Comparison of ENCODE assay signal across 30 cellular contexts in genomic region chr7:54879776-54880175, GRCh38.
DNase-seq lines count a peak whose midpoint lies in the region; ATAC-seq, FAIRE-seq and TF ChIP-seq lines count a peak whose summit lies in the region.
"Had no signal": no experiment of that assay in that cellular context is flagged by ENCODE, and none has a peak within 500 bp of the region (broad histone marks: within the 10 kb centered on the region; RNA-seq: fewer than 3 reads in every experiment).

No MANE protein-coding gene starts in this region.

- FAIRE-seq in HepG2 (lab: Jason Lieb, UNC), result no peak
- FAIRE-seq: bronchial epithelial cell, GM12891, keratinocyte had no signal

- ATAC-seq in HepG2 (no peak), HG02571 (IDR thresholded peaks at IDR 0.05; ENCODE audit: unreplicated experiment) (no peak)
- ATAC-seq: naive thymus-derived CD4-positive, alpha-beta T cell; SK-N-SH treated with all-trans-retinoic acid at 6 μM for 48 hours had no signal

- no peaks in the 10 kb centered on the region for H3K9me3 Mint-ChIP-seq in Calu3 (ENCODE audit: low read depth, unreplicated experiment)
- H3K9me3 Mint-ChIP-seq: activated CD4-positive, alpha-beta T cell treated with anti-CD3 and anti-CD28 coated beads, Interleukin-2, amount 10 ng/mL, durations not matched to agents 24 days and 14 days; activated naive CD4-positive, alpha-beta T cell treated with anti-CD3 and anti-CD28 coated beads, Interleukin-2, amount 10 ng/mL, durations not matched to agents 7 days and 5 days; activated T-helper 1 cell treated with anti-CD3 and anti-CD28 coated beads, Interleukin-12 subunit alpha, Interleukin-12 subunit beta, Interleukin-2, Interleukin-4 antibody, amounts not matched to agents 30 ng/mL and 10 ng/mL and 1 ng/mL, durations not matched to agents 14 hours and 24 hours and 36 hours; naive thymus-derived CD4-positive, alpha-beta T cell; T-helper 2 cell treated with Interferon-gamma antibody and Interleukin-4, amounts not matched to agents 5 μg/mL and 100 μg/mL, for 36 hours had no signal

- H3K36me3 Mint-ChIP-seq in Calu3 (ENCODE audit: insufficient read depth, unreplicated experiment), result peaks cover 9% of the 10 kb centered on the region
- H3K36me3 Mint-ChIP-seq: activated naive CD4-positive, alpha-beta T cell treated with anti-CD3 and anti-CD28 coated beads, Interleukin-2, amount 10 ng/mL, durations not matched to agents 7 days and 5 days; naive thymus-derived CD4-positive, alpha-beta T cell had no signal

- no peaks in the 10 kb centered on the region for H3K27me3 Mint-ChIP-seq in Calu3 (ENCODE audit: unreplicated experiment)
- H3K27me3 Mint-ChIP-seq: activated CD4-positive, alpha-beta T cell treated with anti-CD3 and anti-CD28 coated beads, Interleukin-2, amount 10 ng/mL, durations not matched to agents 24 days and 14 days; activated naive CD4-positive, alpha-beta T cell treated with anti-CD3 and anti-CD28 coated beads, Interleukin-2, amount 10 ng/mL, durations not matched to agents 7 days and 5 days had no signal

- no peak for TF ChIP-seq RAD21 in HepG2 (CRISPR knock-in tag; IDR thresholded peaks at IDR 0.05)

- in situ Hi-C loops in HepG2 (cut with HindIII; ENCODE audit: extremely low pct_ligation_motif_present, low pct_unique_long_range_greater_than_20kb), result no loop called here

- H3K36me3 ChIP-seq in HepG2 (replicated peaks in 1 of 2; ENCODE audit: control insufficient read depth in 1 of 2, insufficient read depth in 2 of 2, low read length in 2 of 2), result no peaks in the 10 kb centered on the region
- H3K36me3 ChIP-seq: BLaER1, sigmoid colon, tibial nerve had no signal

- no peak overlapping the region for H3K27ac ChIP-seq in HepG2 (ENCODE audit: extremely low read length, insufficient read depth, low read length)
- H3K27ac ChIP-seq: BLaER1, sigmoid colon, tibial nerve, VCaP had no signal

- BruUV-seq in Calu3 (replicated peaks; lab: Mats Ljungman, UMichigan), result no TSS peak
- BruUV-seq in HepG2 (replicated peaks; lab: Mats Ljungman, UMichigan), result no TSS peak

- no peak for TF ChIP-seq EP300 in HepG2 (IDR thresholded peaks at IDR 0.05; ENCODE audit: low read depth in 2 of 2, low read length in 2 of 2)
- no peak for TF ChIP-seq EP300 in HepG2 (CRISPR knock-in tag; IDR thresholded peaks at IDR 0.05; ENCODE audit: borderline replicate concordance)

- H4K20me1 ChIP-seq in HepG2 (ENCODE audit: insufficient read depth, low read length), result no peaks in the 10 kb centered on the region
- H4K20me1 ChIP-seq: BLaER1 had no signal

- H2AFZ ChIP-seq in HepG2 (ENCODE audit: low read length), result no peak overlapping the region

- 0 out of 2 replicates have a peak overlapping the region, but pooled peaks have one; percentile 38 for H3K4me2 ChIP-seq in HepG2 (ENCODE audit: low read depth, low read length)
- H3K4me2 ChIP-seq: BLaER1 had no signal

- no peak for TF ChIP-seq POLR2A in HepG2 (IDR thresholded peaks at IDR 0.05; ENCODE audit: insufficient read depth in 1 of 2, low read depth in 2 of 2, low read length in 2 of 2)

- TF ChIP-seq CTCF in Calu3 (IDR thresholded peaks at IDR 0.05; ENCODE audit: unreplicated experiment) (no peak), HepG2 (CRISPR knock-in tag; IDR thresholded peaks at IDR 0.05) (no peak)

- H3K4me3 Mint-ChIP-seq in Calu3 (ENCODE audit: low read depth, unreplicated experiment), result peak overlapping the region; percentile 63
- H3K4me3 Mint-ChIP-seq: activated CD4-positive, alpha-beta T cell treated with anti-CD3 and anti-CD28 coated beads, Interleukin-2, amount 10 ng/mL, durations not matched to agents 24 days and 14 days; activated naive CD4-positive, alpha-beta T cell treated with anti-CD3 and anti-CD28 coated beads, Interleukin-2, amount 10 ng/mL, durations not matched to agents 7 days and 5 days; activated T-helper 1 cell treated with anti-CD3 and anti-CD28 coated beads, Interleukin-12 subunit alpha, Interleukin-12 subunit beta, Interleukin-2, Interleukin-4 antibody, amounts not matched to agents 30 ng/mL and 10 ng/mL and 1 ng/mL, durations not matched to agents 14 hours and 24 hours and 36 hours; naive thymus-derived CD4-positive, alpha-beta T cell; T-helper 2 cell treated with Interferon-gamma antibody and Interleukin-4, amounts not matched to agents 5 μg/mL and 100 μg/mL, for 36 hours had no signal

- no peaks in the 10 kb centered on the region for H3K27me3 ChIP-seq in HepG2 (ENCODE audit: control insufficient read depth in 1 of 2, insufficient read depth in 2 of 2, low read length in 2 of 2)
- H3K27me3 ChIP-seq: BLaER1, sigmoid colon, tibial nerve had no signal

- WGBS in HepG2 (ENCODE audit: low lambda C conversion rate), result 83% methylated on average over 2 of the region's 2 CpGs

- no peak overlapping the region for H3K9ac ChIP-seq in HepG2 (ENCODE audit: insufficient read depth, low read depth, low read length)
- H3K9ac ChIP-seq: BLaER1 had no signal

- no peak overlapping the region for H3K4me3 ChIP-seq in HepG2 (replicated peaks in 1 of 3; ENCODE audit: insufficient read depth in 1 of 3, low read depth in 2 of 3, low read length in 3 of 3)
- H3K4me3 ChIP-seq: BLaER1, sigmoid colon, tibial nerve had no signal

- H3K27ac Mint-ChIP-seq in Calu3 (ENCODE audit: unreplicated experiment), result peak overlapping the region; percentile 96
- H3K27ac Mint-ChIP-seq: activated CD4-positive, alpha-beta T cell treated with anti-CD3 and anti-CD28 coated beads, Interleukin-2, amount 10 ng/mL, durations not matched to agents 24 days and 14 days; activated naive CD4-positive, alpha-beta T cell treated with anti-CD3 and anti-CD28 coated beads, Interleukin-2, amount 10 ng/mL, durations not matched to agents 7 days and 5 days; activated T-helper 1 cell treated with anti-CD3 and anti-CD28 coated beads, Interleukin-12 subunit alpha, Interleukin-12 subunit beta, Interleukin-2, Interleukin-4 antibody, amounts not matched to agents 30 ng/mL and 10 ng/mL and 1 ng/mL, durations not matched to agents 14 hours and 24 hours and 36 hours; naive thymus-derived CD4-positive, alpha-beta T cell; T-helper 2 cell treated with Interferon-gamma antibody and Interleukin-4, amounts not matched to agents 5 μg/mL and 100 μg/mL, for 36 hours had no signal

- DNase-seq in Calu3 (peak; percentile 40), amniotic epithelial cell (ENCODE audit: low read depth) (peak; percentile 14), HepG2 (ENCODE audit: low spot score) (no peak), renal cortical epithelial cell (ENCODE audit: low read depth) (peak; percentile 89), foreskin melanocyte (no peak), NCI-H1417 treated with DMSO at 0.1 percent for 48 hours (lab: John Stamatoyannopoulos, UW) (no peak), NCI-H1694 (lab: John Stamatoyannopoulos, UW) (no peak)
- DNase-seq: activated CD4-positive, alpha-beta T cell treated with anti-CD3 and anti-CD28 coated beads, Interleukin-2, amount 10 ng/mL, durations not matched to agents 24 days and 14 days; activated naive CD4-positive, alpha-beta T cell treated with anti-CD3 and anti-CD28 coated beads, Interleukin-2, amount 10 ng/mL, durations not matched to agents 7 days and 5 days; amygdala; cortex of kidney; H7; mesendoderm; naive thymus-derived CD4-positive, alpha-beta T cell; NCI-H1092; NCI-H1930; NCI-H345; NCI-H748 treated with DMSO at 0.1 percent for 48 hours; sigmoid colon; stimulated activated CD8-positive, alpha-beta memory T cell treated with anti-CD3 and anti-CD28 coated beads, Interleukin-4, amount 100 ng/mL, for 48 hours had no signal

- H3K4me1 Mint-ChIP-seq in Calu3 (ENCODE audit: low read depth, unreplicated experiment), result peaks cover 70% of the 10 kb centered on the region
- H3K4me1 Mint-ChIP-seq: activated CD4-positive, alpha-beta T cell treated with anti-CD3 and anti-CD28 coated beads, Interleukin-2, amount 10 ng/mL, durations not matched to agents 24 days and 14 days; activated naive CD4-positive, alpha-beta T cell treated with anti-CD3 and anti-CD28 coated beads, Interleukin-2, amount 10 ng/mL, durations not matched to agents 7 days and 5 days; naive thymus-derived CD4-positive, alpha-beta T cell had no signal

- CTCF ChIA-PET in Calu3 (lab: Charles Lee) (interaction anchor here (0.6 kb wide), 2 partner anchors 91 to 315 kb away, joined by 3 to 4 read pairs; no protein-coding TSS in a partner anchor), HepG2 (lab: Yijun Ruan, JAX; ENCODE audit: low intra/inter-chr PET ratio, low total read pairs) (no interaction called here)

- intact Hi-C loops in Calu3 (cut with micrococcal nuclease; ENCODE audit: unreplicated experiment) (loop anchor here (5.0 kb wide), 4 partner anchors 108 to 253 kb away; no protein-coding TSS in a partner anchor), HepG2 (cut with micrococcal nuclease; ENCODE audit: unreplicated experiment) (loop anchor here (5.0 kb wide), 1 partner anchor 253 kb away; no protein-coding TSS in a partner anchor)

- H3K79me2 ChIP-seq in HepG2 (ENCODE audit: insufficient read depth, low read length), result no peaks in the 10 kb centered on the region

- peaks cover 60% of the 10 kb centered on the region for H3K4me1 ChIP-seq in HepG2 (ENCODE audit: insufficient read depth, low read length)

- POLR2A ChIA-PET in HepG2 (lab: Yijun Ruan, JAX), result no interaction called here

- H3K9me3 ChIP-seq in HepG2 (ENCODE audit: low read length), result no peaks in the 10 kb centered on the region
- H3K9me3 ChIP-seq: BLaER1, sigmoid colon, tibial nerve had no signal

TF ChIP-seq in HepG2, 621 proteins besides CTCF, POLR2A, EP300 and RAD21 (continues in another document):
- no peak for TF ChIP-seq MAFF (IDR thresholded peaks at IDR 0.05; ENCODE audit: low read depth, low read length)
- no peak for TF ChIP-seq NFKB2 (CRISPR knock-in tag; IDR thresholded peaks at IDR 0.05; ENCODE audit: borderline replicate concordance)
- no peak for TF ChIP-seq MTERF4 (CRISPR knock-in tag; IDR thresholded peaks at IDR 0.05)
- TF ChIP-seq SMAD9 (CRISPR knock-in tag; IDR thresholded peaks at IDR 0.05), result no peak

Comparison
In these comparisons a context has a peak if more than half of its experiments do, and no peak if none do; other contexts are left out.
1. DNase-seq: peak in Calu3 (single experiment), amniotic epithelial cell (single experiment) and renal cortical epithelial cell (single experiment); none in HepG2 (single experiment), foreskin melanocyte (single experiment), NCI-H1417 treated with DMSO at 0.1 percent for 48 hours (single experiment) and NCI-H1694 (single experiment).